8 cellular contexts compared by ENCODE assay signal in the genomic region with DNA sequence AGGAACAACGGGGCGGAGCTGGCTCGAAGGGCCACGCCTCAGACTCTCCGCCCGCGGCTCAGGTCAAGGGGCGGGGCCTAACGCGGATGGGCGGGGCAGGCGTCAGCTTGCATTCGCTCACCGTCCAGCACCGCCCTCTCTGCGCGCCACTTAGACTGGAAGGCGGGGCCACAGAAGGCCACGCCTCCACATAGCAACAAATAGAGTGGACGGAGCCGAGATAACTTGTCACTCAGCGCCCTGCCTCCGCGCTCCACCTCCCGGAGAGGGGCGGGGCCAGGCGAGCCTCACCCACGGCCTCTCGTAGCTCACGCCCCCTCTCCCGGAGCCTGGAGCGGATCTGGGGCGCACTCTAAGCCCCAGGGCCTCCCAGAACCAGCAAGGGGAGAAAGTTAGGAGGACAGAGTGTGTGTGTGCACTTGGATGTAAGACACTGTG. TPM values are rescaled to one million over a fixed set of nuclear protein-coding genes. Genes with fewer than 3 reads are reported as not detected.
A peak's percentile ranks its signal among the peaks of the same experiment; 100 is the strongest.
DNase-seq lines count a peak whose midpoint lies in the region; ATAC-seq and TF ChIP-seq lines count a peak whose summit lies in the region.

No MANE protein-coding gene starts in this region.

- DNase-seq in DMS 273 (lab: John Stamatoyannopoulos, UW; ENCODE audit: unreplicated experiment) (peak; percentile 100), OCI-M1 (lab: John Stamatoyannopoulos, UW) (peak; percentile 100), activated T-cell treated with anti-CD3 and anti-CD28 coated beads for 48 hours (ENCODE audit: low read depth) (peak; percentile 100), epithelial cell of esophagus (ENCODE audit: low read depth) (peak; percentile 99), mucosa of descending colon (peak; percentile 100)
- peak; percentile 99 to 100 for DNase-seq in stimulated activated CD8-positive, alpha-beta memory T cell treated with anti-CD3 and anti-CD28 coated beads, Interleukin-2, amount 100 ng/mL, for 48 hours (ENCODE audit: low read depth in 2 of 2)

- no peaks in the 10 kb centered on the region for H3K9me3 ChIP-seq in mucosa of descending colon

- ATAC-seq in GM21717 (IDR thresholded peaks at IDR 0.05; ENCODE audit: unreplicated experiment): peak; percentile 68
- ATAC-seq in mucosa of descending colon: peak; percentile 94

- no peak for TF ChIP-seq EP300 in Ishikawa (IDR thresholded peaks at IDR 0.05; ENCODE audit: borderline replicate concordance)

- TF ChIP-seq CTCF in epithelial cell of esophagus (IDR thresholded peaks at IDR 0.05; ENCODE audit: insufficient read depth, low read depth, low read length, missing control alignments): no peak
- TF ChIP-seq CTCF in mucosa of descending colon (IDR thresholded peaks at IDR 0.05): no peak

- peaks cover 4% of the 10 kb centered on the region for H3K36me3 ChIP-seq in mucosa of descending colon (ENCODE audit: low read depth)

- H3K4me1 ChIP-seq in mucosa of descending colon (ENCODE audit: low read depth): peaks cover 26% of the 10 kb centered on the region

- no peak for TF ChIP-seq RAD21 in Ishikawa (IDR thresholded peaks at IDR 0.05; ENCODE audit: low read depth)

- intact Hi-C loops in mucosa of descending colon (cut with DNase I, micrococcal nuclease): no loop called here

- H3K4me3 ChIP-seq in epithelial cell of esophagus (ENCODE audit: low read length) (peak overlapping the region; percentile 83), mucosa of descending colon (peak overlapping the region; percentile 64)

TF ChIP-seq in Ishikawa, 13 proteins besides CTCF, POLR2A, EP300 and RAD21:
- TF ChIP-seq, protein P1, sequence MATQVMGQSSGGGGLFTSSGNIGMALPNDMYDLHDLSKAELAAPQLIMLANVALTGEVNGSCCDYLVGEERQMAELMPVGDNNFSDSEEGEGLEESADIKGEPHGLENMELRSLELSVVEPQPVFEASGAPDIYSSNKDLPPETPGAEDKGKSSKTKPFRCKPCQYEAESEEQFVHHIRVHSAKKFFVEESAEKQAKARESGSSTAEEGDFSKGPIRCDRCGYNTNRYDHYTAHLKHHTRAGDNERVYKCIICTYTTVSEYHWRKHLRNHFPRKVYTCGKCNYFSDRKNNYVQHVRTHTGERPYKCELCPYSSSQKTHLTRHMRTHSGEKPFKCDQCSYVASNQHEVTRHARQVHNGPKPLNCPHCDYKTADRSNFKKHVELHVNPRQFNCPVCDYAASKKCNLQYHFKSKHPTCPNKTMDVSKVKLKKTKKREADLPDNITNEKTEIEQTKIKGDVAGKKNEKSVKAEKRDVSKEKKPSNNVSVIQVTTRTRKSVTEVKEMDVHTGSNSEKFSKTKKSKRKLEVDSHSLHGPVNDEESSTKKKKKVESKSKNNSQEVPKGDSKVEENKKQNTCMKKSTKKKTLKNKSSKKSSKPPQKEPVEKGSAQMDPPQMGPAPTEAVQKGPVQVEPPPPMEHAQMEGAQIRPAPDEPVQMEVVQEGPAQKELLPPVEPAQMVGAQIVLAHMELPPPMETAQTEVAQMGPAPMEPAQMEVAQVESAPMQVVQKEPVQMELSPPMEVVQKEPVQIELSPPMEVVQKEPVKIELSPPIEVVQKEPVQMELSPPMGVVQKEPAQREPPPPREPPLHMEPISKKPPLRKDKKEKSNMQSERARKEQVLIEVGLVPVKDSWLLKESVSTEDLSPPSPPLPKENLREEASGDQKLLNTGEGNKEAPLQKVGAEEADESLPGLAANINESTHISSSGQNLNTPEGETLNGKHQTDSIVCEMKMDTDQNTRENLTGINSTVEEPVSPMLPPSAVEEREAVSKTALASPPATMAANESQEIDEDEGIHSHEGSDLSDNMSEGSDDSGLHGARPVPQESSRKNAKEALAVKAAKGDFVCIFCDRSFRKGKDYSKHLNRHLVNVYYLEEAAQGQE (IDR thresholded peaks at IDR 0.05; ENCODE audit: low read depth): no peak
- no peak for TF ChIP-seq TEAD4 (IDR thresholded peaks at IDR 0.05)
- 0 out of 2 replicates have a peak, but pooled peaks have one; percentile 26 for TF ChIP-seq EGR1 (IDR thresholded peaks at IDR 0.05)
- TF ChIP-seq CREB1 (IDR thresholded peaks at IDR 0.05; ENCODE audit: low read depth): 0 out of 2 replicates have a peak, but pooled peaks have one; percentile 10
- no peak for TF ChIP-seq YY1 (IDR thresholded peaks at IDR 0.05; ENCODE audit: low read depth)
- no peak for TF ChIP-seq FOXM1 (IDR thresholded peaks at IDR 0.05; ENCODE audit: borderline replicate concordance, low read depth)
- TF ChIP-seq, protein P2, sequence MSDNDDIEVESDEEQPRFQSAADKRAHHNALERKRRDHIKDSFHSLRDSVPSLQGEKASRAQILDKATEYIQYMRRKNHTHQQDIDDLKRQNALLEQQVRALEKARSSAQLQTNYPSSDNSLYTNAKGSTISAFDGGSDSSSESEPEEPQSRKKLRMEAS (IDR thresholded peaks at IDR 0.05): no peak

RNA-seq across cellular contexts. Expression of a gene that starts 0.3 kb away (rescaled TPM):
- total RNA-seq in mucosa of descending colon: 10 to 100 TPM; 70.9 to 87.6 (median 76.8) TPM

RNA-seq across cellular contexts. Expression of a gene that starts 1.0 kb away (rescaled TPM):
- 1 to 10 TPM in 1 of 3 donors, under 1 TPM in 2; 0.29 to 4.1 (median 0.82) TPM for total RNA-seq in mucosa of descending colon

RNA-seq across cellular contexts. Expression of a gene that starts 21.7 kb away (rescaled TPM):
- total RNA-seq in mucosa of descending colon: 10 to 100 TPM; 39.3 to 55.4 (median 46.2) TPM

RNA-seq across cellular contexts. Expression of a gene that starts 40.0 kb away (rescaled TPM):
- 10 to 100 TPM; 12.1 to 16.7 (median 14.0) TPM for total RNA-seq in mucosa of descending colon

RNA-seq across cellular contexts. Expression of a gene that starts 52.6 kb away (rescaled TPM):
- total RNA-seq in mucosa of descending colon: 1 to 10 TPM; 1.1 to 6.8 (median 1.7) TPM

Comparison
In these comparisons a context has a peak if more than half of its experiments do, and no peak if none do; other contexts are left out.
1. Peak in every context shown above with its lines: DNase-seq, ATAC-seq and H3K4me3 ChIP-seq.